In the genomic region with DNA sequence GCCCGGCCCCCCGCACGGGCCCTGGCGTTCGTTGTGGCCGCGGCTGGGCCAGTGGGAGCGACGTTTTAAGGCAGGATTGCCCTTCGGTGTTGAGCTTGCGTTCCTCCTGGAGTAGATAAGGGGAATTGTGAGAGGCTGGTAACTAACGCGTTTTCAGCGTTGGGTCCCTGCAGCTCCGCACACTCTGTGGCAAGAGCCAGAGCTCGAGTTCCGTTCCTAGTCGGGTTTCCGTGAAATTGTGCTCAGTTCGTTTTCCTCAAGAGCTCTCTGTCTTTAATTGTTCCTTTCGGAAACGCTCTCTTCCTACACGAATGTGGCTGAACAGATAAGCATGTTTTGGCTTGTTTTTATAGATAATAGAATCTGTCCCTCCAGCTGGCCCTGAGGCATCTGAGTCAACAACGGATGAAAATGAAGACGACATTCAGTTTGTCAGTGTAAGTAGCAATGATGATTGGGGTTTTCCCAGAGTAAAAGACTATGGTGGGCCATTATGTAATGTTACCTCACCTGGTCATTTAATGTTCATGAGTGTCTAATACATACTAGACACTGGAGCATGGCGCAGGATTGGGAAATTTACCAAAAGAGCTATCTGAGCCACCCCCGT, we compare ENCODE assay signal across 8 cellular contexts. TPM values are rescaled to one million over a fixed set of nuclear protein-coding genes. Genes with fewer than 3 reads are reported as not detected.
A peak's percentile ranks its signal among the peaks of the same experiment; 100 is the strongest.
DNase-seq lines count a peak whose midpoint lies in the region; ATAC-seq and TF ChIP-seq lines count a peak whose summit lies in the region.
"Not testable (repeated sequence)": the region's sequence is repeated elsewhere in the genome, so short reads cannot be mapped to it uniquely, and the experiment has no call there.

No MANE protein-coding gene starts in this region.

- not testable (repeated sequence) for H3K36me3 ChIP-seq in mammary epithelial cell (ENCODE audit: insufficient read depth, low read length)

- not testable (repeated sequence) for DNase-seq in CD4-positive, alpha-beta T cell; T-helper 2 cell treated with Interferon-gamma antibody and Interleukin-4, amounts not matched to agents 5 μg/mL and 100 μg/mL, for 36 hours (ENCODE audit: low spot score); mammary epithelial cell; left colon

- in situ Hi-C loops in mammary epithelial cell (cut with MboI; ENCODE audit: low sequenced_read_pairs in 2 of 2), result not testable (repeated sequence)

- TSS peak; percentile 46 for BruUV-seq in mammary epithelial cell (replicated peaks; lab: Mats Ljungman, UMichigan)

- H3K9me3 ChIP-seq in CD4-positive, alpha-beta T cell (ENCODE audit: control insufficient read depth, low read length); mammary epithelial cell (replicated peaks; ENCODE audit: insufficient read depth, low read length): not testable (repeated sequence)

- POLR2A ChIA-PET in CD4-positive, alpha-beta T cell (lab: Charles Lee), result not testable (repeated sequence)

- peaks cover 38% of the 10 kb centered on the region for H3K36me3 Mint-ChIP-seq in CD4-positive, alpha-beta T cell (ENCODE audit: low read depth)
- H3K36me3 Mint-ChIP-seq in T-helper 2 cell treated with Interferon-gamma antibody and Interleukin-4, amounts not matched to agents 5 μg/mL and 100 μg/mL, for 36 hours (ENCODE audit: low read depth), result peaks cover 23% of the 10 kb centered on the region

- no CpG with 5 or more reads among the region's 27 CpGs for WGBS in mammary epithelial cell (ENCODE audit: low coverage, missing lambda C conversion rate)

- intact Hi-C loops in CD4-positive, alpha-beta T cell (cut with DNase I, micrococcal nuclease), result loop anchor here in 1 of 2 experiments (2.0 kb wide), 1 partner anchor 42 kb away; no protein-coding TSS in a partner anchor
- intact Hi-C loops in mammary epithelial cell (cut with micrococcal nuclease), result loop anchor here (5.0 kb wide), 1 partner anchor 227 kb away; a partner anchor contains a TSS
- intact Hi-C loops in left colon (cut with DNase I, micrococcal nuclease), result not testable (repeated sequence)

- not testable (repeated sequence) for H2AFZ ChIP-seq in mammary epithelial cell (ENCODE audit: low read depth, low read length)

- H3K9ac ChIP-seq in mammary epithelial cell (ENCODE audit: insufficient read depth, low read length), result not testable (repeated sequence)

- CTCF ChIA-PET in CD4-positive, alpha-beta T cell (lab: Charles Lee); mammary epithelial cell (lab: Charles Lee; ENCODE audit: low non-redundant PET): not testable (repeated sequence)

- dilution Hi-C loops in mammary epithelial cell (cut with HindIII; ENCODE audit: low sequenced_read_pairs), result not testable (repeated sequence)

- ATAC-seq in CD4-positive, alpha-beta T cell (ENCODE audit: poor library complexity), result peak; percentile 9
- ATAC-seq in GM19351 (IDR thresholded peaks at IDR 0.05; ENCODE audit: unreplicated experiment) (peak; percentile 6), HG02678 (IDR thresholded peaks at IDR 0.05; ENCODE audit: unreplicated experiment) (peak; percentile 13), HG03378 (IDR thresholded peaks at IDR 0.05; ENCODE audit: unreplicated experiment) (peak; percentile 12), left colon (peak; percentile 31)

- not testable (repeated sequence) for H3K27me3 Mint-ChIP-seq in CD4-positive, alpha-beta T cell; T-helper 2 cell treated with Interferon-gamma antibody and Interleukin-4, amounts not matched to agents 5 μg/mL and 100 μg/mL, for 36 hours (ENCODE audit: low read depth)

- not testable (repeated sequence) for H3K9me3 Mint-ChIP-seq in CD4-positive, alpha-beta T cell; T-helper 2 cell treated with Interferon-gamma antibody and Interleukin-4, amounts not matched to agents 5 μg/mL and 100 μg/mL, for 36 hours

- peaks cover 11% of the 10 kb centered on the region for H3K4me1 ChIP-seq in mammary epithelial cell (ENCODE audit: insufficient read depth, low read length)

- H3K4me2 ChIP-seq in mammary epithelial cell (ENCODE audit: insufficient read depth, low read depth, low read length), result not testable (repeated sequence)

- H4K20me1 ChIP-seq in mammary epithelial cell (ENCODE audit: insufficient read depth, low read length), result not testable (repeated sequence)

- H3K4me3 ChIP-seq in mammary epithelial cell (replicated peaks in 1 of 3; ENCODE audit: insufficient read depth in 1 of 3, low read depth in 2 of 3, low read length in 3 of 3), result not testable (repeated sequence)
- H3K4me3 ChIP-seq in skin epidermis, result peak overlapping the region; percentile 54 to 67 (median 64)

- not testable (repeated sequence) for H3K27ac ChIP-seq in CD4-positive, alpha-beta T cell (ENCODE audit: low read depth, low read length); mammary epithelial cell (ENCODE audit: insufficient read depth, low read depth, low read length)
- H3K27ac ChIP-seq in skin epidermis, result peak overlapping the region in 7 of 21 experiments; percentile 67 to 85 (median 84)

- peak overlapping the region; percentile 88 for H3K4me3 Mint-ChIP-seq in CD4-positive, alpha-beta T cell
- H3K4me3 Mint-ChIP-seq in T-helper 2 cell treated with Interferon-gamma antibody and Interleukin-4, amounts not matched to agents 5 μg/mL and 100 μg/mL, for 36 hours, result peak overlapping the region; percentile 81

- peaks cover 45% of the 10 kb centered on the region for H3K79me2 ChIP-seq in mammary epithelial cell (ENCODE audit: insufficient read depth, low read length)

- TF ChIP-seq CTCF in CD4-positive, alpha-beta T cell (IDR thresholded peaks at IDR 0.05); mammary epithelial cell (conservative IDR thresholded peaks at IDR 0.05 in 1 of 2, IDR thresholded peaks at IDR 0.05 in 1 of 2; ENCODE audit: extremely low read depth in 1 of 2, insufficient read depth in 1 of 2, low read depth in 1 of 2, low read length in 2 of 2): not testable (repeated sequence)

- H3K27ac Mint-ChIP-seq in CD4-positive, alpha-beta T cell, result peak overlapping the region; percentile 85
- H3K27ac Mint-ChIP-seq in T-helper 2 cell treated with Interferon-gamma antibody and Interleukin-4, amounts not matched to agents 5 μg/mL and 100 μg/mL, for 36 hours, result not testable (repeated sequence)

- peaks cover 43% of the 10 kb centered on the region for H3K4me1 Mint-ChIP-seq in CD4-positive, alpha-beta T cell (ENCODE audit: low read depth)
- H3K4me1 Mint-ChIP-seq in T-helper 2 cell treated with Interferon-gamma antibody and Interleukin-4, amounts not matched to agents 5 μg/mL and 100 μg/mL, for 36 hours (ENCODE audit: low read depth), result peaks cover 32% of the 10 kb centered on the region

- not testable (repeated sequence) for H3K27me3 ChIP-seq in CD4-positive, alpha-beta T cell (ENCODE audit: control insufficient read depth, insufficient read depth, low read length); mammary epithelial cell (ENCODE audit: insufficient read depth, low read length)

RNA-seq across cellular contexts. Expression of a gene that starts 0.6 kb away (rescaled TPM):
- total RNA-seq in CD4-positive, alpha-beta T cell, result 100 to 1,000 TPM; 124 to 132 TPM
- 10 to 100 TPM; 63.0 to 71.7 TPM for total RNA-seq in mammary epithelial cell
- polyA plus RNA-seq in mammary epithelial cell, result 14.9 TPM
- polyA minus RNA-seq in mammary epithelial cell, result 112 TPM
- total RNA-seq in left colon, result 10 to 100 TPM; 37.3 to 38.3 TPM

RNA-seq across cellular contexts. Expression of a gene that starts 44.1 kb away (rescaled TPM):
- 10 to 100 TPM; 11.7 to 12.5 TPM for total RNA-seq in CD4-positive, alpha-beta T cell
- total RNA-seq in mammary epithelial cell, result 10 to 100 TPM; 12.3 to 14.4 TPM
- polyA plus RNA-seq in mammary epithelial cell, result 2.8 TPM
- 3.8 TPM for polyA minus RNA-seq in mammary epithelial cell
- 1 to 10 TPM; 5.1 to 5.3 TPM for total RNA-seq in left colon
